8 cellular contexts compared by ENCODE assay signal in the genomic region with DNA sequence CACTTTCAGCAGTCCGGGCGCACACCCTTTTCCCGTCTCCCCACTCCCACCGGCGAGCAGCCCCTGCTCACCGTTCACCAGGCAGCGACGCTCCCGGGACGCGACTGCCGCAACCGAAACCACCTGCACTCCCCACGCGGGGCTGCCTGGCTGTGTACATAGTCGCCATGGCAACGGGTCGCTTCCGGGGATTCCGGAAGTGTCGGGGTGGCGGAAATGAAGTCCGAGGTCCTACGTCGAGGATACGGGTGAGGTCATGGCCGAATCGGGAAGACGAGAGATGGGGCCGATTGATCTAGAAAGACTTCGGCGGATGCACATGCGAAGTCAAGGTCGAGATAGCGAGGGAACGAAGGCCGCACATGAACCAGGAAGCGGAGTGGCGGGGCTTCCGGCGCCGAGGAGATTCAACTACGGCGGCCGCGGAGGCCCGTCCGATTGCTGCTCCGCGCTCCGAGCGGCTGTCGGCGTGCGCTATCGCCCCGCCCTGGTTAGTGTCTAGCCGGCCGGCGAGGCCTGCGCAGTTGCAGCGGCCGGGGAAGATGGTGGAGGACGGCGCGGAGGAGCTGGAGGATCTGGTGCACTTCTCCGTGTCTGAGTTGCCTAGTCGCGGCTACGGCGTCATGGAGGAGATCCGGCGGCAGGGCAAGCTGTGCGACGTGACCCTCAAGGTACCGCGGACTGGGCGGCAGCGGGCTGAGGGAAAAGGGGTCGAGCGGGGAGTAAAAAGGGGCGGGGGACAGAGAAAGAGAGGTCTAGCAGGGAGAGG. TPM values are rescaled to one million over a fixed set of nuclear protein-coding genes. Genes with fewer than 3 reads are reported as not detected.
DNase-seq lines count a peak whose midpoint lies in the region; ATAC-seq, FAIRE-seq and TF ChIP-seq lines count a peak whose summit lies in the region.

TSS of gene KIF9 (minus strand) at position 376 of the 769 bp plus-strand sequence. CDS start 5,425 bp downstream, outside the sequence.
TSS of gene KLHL18 (plus strand) at position 521 of the 769 bp plus-strand sequence. CDS start at position 543, 22 bp downstream.

- peak within 1 kb of the TSS; percentile 86 for H3K27ac ChIP-seq in WERI-Rb-1
- H3K27ac ChIP-seq in mammary epithelial cell (ENCODE audit: insufficient read depth, low read depth, low read length), result peak within 1 kb of the TSS; percentile 99
- peak within 1 kb of the TSS; percentile 91 to 100 for H3K27ac ChIP-seq in small intestine (ENCODE audit: low read depth in 1 of 2, low read length in 1 of 2)

- peak within 1 kb of the TSS; percentile 98 for H2AFZ ChIP-seq in mammary epithelial cell (ENCODE audit: low read depth, low read length)

- peak within 1 kb of the TSS; percentile 87 for H3K4me2 ChIP-seq in mammary epithelial cell (ENCODE audit: insufficient read depth, low read depth, low read length)

- no peaks in the 10 kb centered on the region for H4K20me1 ChIP-seq in mammary epithelial cell (ENCODE audit: insufficient read depth, low read length)

- BruUV-seq in mammary epithelial cell (replicated peaks; lab: Mats Ljungman, UMichigan), result no TSS peak

- H3K79me2 ChIP-seq in mammary epithelial cell (ENCODE audit: insufficient read depth, low read length), result peaks cover 69% of the 10 kb centered on the region

- no peak for FAIRE-seq in small intestine (lab: Jason Lieb, UNC)

- H3K27me3 ChIP-seq in WERI-Rb-1 (ENCODE audit: insufficient read depth, low read depth, severe bottlenecking), result no peaks in the 10 kb centered on the region
- H3K27me3 ChIP-seq in mammary epithelial cell (ENCODE audit: insufficient read depth, low read length), result no peaks in the 10 kb centered on the region
- H3K27me3 ChIP-seq in small intestine (ENCODE audit: control insufficient read depth in 2 of 2, insufficient read depth in 2 of 2, low read length in 2 of 2), result no peaks in the 10 kb centered on the region

- H3K36me3 ChIP-seq in WERI-Rb-1, result peaks cover 7% of the 10 kb centered on the region
- H3K36me3 ChIP-seq in mammary epithelial cell (ENCODE audit: insufficient read depth, low read length), result peaks cover 3% of the 10 kb centered on the region
- H3K36me3 ChIP-seq in small intestine (ENCODE audit: control insufficient read depth in 2 of 2, insufficient read depth in 2 of 2, low read length in 2 of 2), result no peaks in the 10 kb centered on the region

- peak; percentile 83 for ATAC-seq in GM18867 (IDR thresholded peaks at IDR 0.05; ENCODE audit: unreplicated experiment)
- ATAC-seq in HG03097 (IDR thresholded peaks at IDR 0.05; ENCODE audit: low FRiP score, unreplicated experiment), result peak; percentile 64

- H3K4me1 ChIP-seq in mammary epithelial cell (ENCODE audit: insufficient read depth, low read length) (peaks cover 6% of the 10 kb centered on the region), small intestine (ENCODE audit: control insufficient read depth in 2 of 2, insufficient read depth in 1 of 2, low read depth in 1 of 2, low read length in 1 of 2) (peaks cover 0 to 8% of the 10 kb centered on the region in 2 donors)

- H3K9me3 ChIP-seq in WERI-Rb-1 (ENCODE audit: severe bottlenecking) (no peaks in the 10 kb centered on the region), mammary epithelial cell (replicated peaks; ENCODE audit: insufficient read depth, low read length) (no peaks in the 10 kb centered on the region), small intestine (ENCODE audit: control insufficient read depth, low read depth) (no peaks in the 10 kb centered on the region)

- WGBS in mammary epithelial cell (ENCODE audit: low coverage, missing lambda C conversion rate), result under 1% methylated on average over 47 of the region's 82 CpGs
- 0% methylated on average over 76 to 82 of the region's 82 CpGs for WGBS in small intestine, 3 donors

- peak within 1 kb of the TSS; percentile 100 for H3K9ac ChIP-seq in mammary epithelial cell (ENCODE audit: insufficient read depth, low read length)

- DNase-seq in ACHN (peak; percentile 91), NCI-H2196 (lab: John Stamatoyannopoulos, UW; ENCODE audit: unreplicated experiment) (peak; percentile 81), WERI-Rb-1 (peak; percentile 92), mammary epithelial cell (peak; percentile 92), iPS-NIHi11 (ENCODE audit: low spot score) (peak; percentile 95), small intestine (peak; percentile 96)

- CTCF ChIA-PET in mammary epithelial cell (lab: Charles Lee; ENCODE audit: low non-redundant PET), result interaction anchor here (0.7 kb wide), 1 partner anchor 590 kb away, joined by 6 read pairs; no protein-coding TSS in a partner anchor

- in situ Hi-C loops in ACHN (cut with HindIII; ENCODE audit: low pct_ligation_motif_present, low pct_unique_long_range_greater_than_20kb, low sequenced_read_pairs) (no loop called here), mammary epithelial cell (cut with MboI; ENCODE audit: low sequenced_read_pairs in 2 of 2) (no loop called here)

- dilution Hi-C loops in mammary epithelial cell (cut with HindIII; ENCODE audit: low sequenced_read_pairs), result no loop called here

- TF ChIP-seq CTCF in WERI-Rb-1 (IDR thresholded peaks at IDR 0.05; ENCODE audit: low read depth, low read length) (no peak), mammary epithelial cell (conservative IDR thresholded peaks at IDR 0.05 in 1 of 2, IDR thresholded peaks at IDR 0.05 in 1 of 2; ENCODE audit: extremely low read depth in 1 of 2, insufficient read depth in 1 of 2, low read depth in 1 of 2, low read length in 2 of 2) (no peak)

- intact Hi-C loops in mammary epithelial cell (cut with micrococcal nuclease), result loop anchor here (1.0 to 5.0 kb wide), 2 partner anchors 42 to 120 kb away; partner anchors contain the start of gene SETD2

- peak within 1 kb of the TSS; percentile 77 for H3K4me3 ChIP-seq in WERI-Rb-1 (ENCODE audit: low read depth, low read length)
- peak within 1 kb of the TSS; percentile 83 to 96 (median 95) for H3K4me3 ChIP-seq in mammary epithelial cell (replicated peaks in 1 of 3; ENCODE audit: insufficient read depth in 1 of 3, low read depth in 2 of 3, low read length in 3 of 3)
- H3K4me3 ChIP-seq in small intestine (ENCODE audit: low read depth in 1 of 2, low read length in 2 of 2), result peak within 1 kb of the TSS; percentile 89 to 90

RNA-seq across cellular contexts. Expression of gene KIF9, which starts in this region (rescaled TPM):
- 1 to 10 TPM; 4.0 to 5.6 TPM for total RNA-seq in mammary epithelial cell
- polyA plus RNA-seq in mammary epithelial cell (6.4 TPM), small intestine (10 to 100 TPM in 2 of 3 donors, 1 to 10 TPM in 1; 8.5 to 19.3 (median 10.8) TPM)
- 3.9 TPM for polyA minus RNA-seq in mammary epithelial cell

RNA-seq across cellular contexts. Expression of gene KLHL18, which starts in this region (rescaled TPM):
- total RNA-seq in mammary epithelial cell, result 10 to 100 TPM; 27.2 to 35.9 TPM
- polyA plus RNA-seq in mammary epithelial cell, result 38.1 TPM
- polyA minus RNA-seq in mammary epithelial cell, result 32.7 TPM
- 10 to 100 TPM; 14.6 to 23.3 (median 20.5) TPM for polyA plus RNA-seq in small intestine

Comparison
In these comparisons a context has a peak if more than half of its experiments do, and no peak if none do; other contexts are left out.
1. Peak in every context shown above with its lines: DNase-seq, ATAC-seq, H3K4me3 ChIP-seq and H3K27ac ChIP-seq.